Comparison of ENCODE assay signal across 30 cellular contexts in the genomic region with DNA sequence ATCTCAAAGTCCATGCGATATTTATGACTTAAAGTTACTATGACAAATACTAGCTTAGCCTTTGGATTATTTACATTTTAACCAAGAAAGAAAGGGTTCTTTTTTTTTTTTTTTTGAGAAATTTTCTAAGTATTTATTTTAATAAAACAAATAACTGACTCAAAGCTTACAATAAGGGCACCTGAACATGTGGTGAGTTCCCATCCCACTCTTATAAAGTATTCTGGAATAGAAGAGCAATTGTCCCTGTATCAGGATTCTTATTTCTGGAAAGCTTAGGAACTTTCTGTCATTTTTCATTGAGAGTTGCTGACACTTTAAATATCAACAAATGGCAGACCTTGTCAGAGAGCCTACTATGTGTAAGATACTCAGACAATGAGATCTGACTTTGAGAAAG.
"Had no signal": no experiment of that assay in that cellular context is flagged by ENCODE, and none has a peak within 500 bp of the region (broad histone marks: within the 10 kb centered on the region; RNA-seq: fewer than 3 reads in every experiment).

No MANE protein-coding gene starts in this region.

- H3K36me3 Mint-ChIP-seq: activated CD4-positive, alpha-beta memory T cell treated with anti-CD3 and anti-CD28 coated beads for 36 hours; activated CD8-positive, alpha-beta memory T cell treated with anti-CD3 and anti-CD28 coated beads, Interleukin-2, amount 10 ng/mL, durations not matched to agents 7 days and 5 days; activated naive CD4-positive, alpha-beta T cell treated with anti-CD3 and anti-CD28 coated beads, Interleukin-2, amount 10 ng/mL, durations not matched to agents 7 days and 5 days; activated naive CD4-positive, alpha-beta T cell treated with anti-CD3 and anti-CD28 coated beads, Interleukin-2, amount 50 U/mL, for 72 hours; activated naive CD8-positive, alpha-beta T cell treated with anti-CD3 and anti-CD28 coated beads, Interleukin-2, amount 10 ng/mL, durations not matched to agents 7 days and 5 days; brain had no signal

- H3K4me3 ChIP-seq: ascending aorta, breast epithelium, cardiac muscle cell, coronary artery, dorsolateral prefrontal cortex, esophagus muscularis mucosa had no signal

- H3K27me3 Mint-ChIP-seq: activated CD4-positive, alpha-beta memory T cell treated with anti-CD3 and anti-CD28 coated beads for 36 hours; activated CD4-positive, alpha-beta T cell treated with anti-CD3 and anti-CD28 coated beads for 36 hours; activated CD4-positive, alpha-beta T cell treated with anti-CD3 and anti-CD28 coated beads, Interleukin-2, amount 10 ng/mL, durations not matched to agents 24 days and 14 days; activated CD8-positive, alpha-beta memory T cell treated with anti-CD3 and anti-CD28 coated beads, Interleukin-2, amount 10 ng/mL, durations not matched to agents 7 days and 5 days; activated naive CD4-positive, alpha-beta T cell treated with anti-CD3 and anti-CD28 coated beads, Interleukin-2, amount 10 ng/mL, durations not matched to agents 7 days and 5 days; activated naive CD8-positive, alpha-beta T cell treated with anti-CD3 and anti-CD28 coated beads, Interleukin-2, amount 10 ng/mL, durations not matched to agents 7 days and 5 days; brain; central memory CD8-positive, alpha-beta T cell; dendritic cell treated with granulocyte-macrophage colony-stimulating factor and Interleukin-4, amounts not matched to agents 40 ng/mL and 50 ng/mL, for 4 days had no signal

- H3K27ac ChIP-seq: ascending aorta, breast epithelium, cardiac muscle cell, coronary artery, dorsolateral prefrontal cortex, esophagus muscularis mucosa had no signal

- H3K9me3 ChIP-seq: ascending aorta, breast epithelium, esophagus muscularis mucosa had no signal

- H3K27me3 ChIP-seq: ascending aorta, breast epithelium, cardiac muscle cell, dorsolateral prefrontal cortex, esophagus muscularis mucosa had no signal

- H3K4me3 Mint-ChIP-seq: activated CD4-positive, alpha-beta memory T cell treated with anti-CD3 and anti-CD28 coated beads for 36 hours; activated CD4-positive, alpha-beta T cell treated with anti-CD3 and anti-CD28 coated beads for 36 hours; activated CD4-positive, alpha-beta T cell treated with anti-CD3 and anti-CD28 coated beads, Interleukin-2, amount 10 ng/mL, durations not matched to agents 24 days and 14 days; activated CD8-positive, alpha-beta memory T cell treated with anti-CD3 and anti-CD28 coated beads, Interleukin-2, amount 10 ng/mL, durations not matched to agents 7 days and 5 days; activated CD8-positive, alpha-beta T cell treated with anti-CD3 and anti-CD28 coated beads, Interleukin-2, amount 10 ng/mL, durations not matched to agents 7 days and 5 days; activated naive CD4-positive, alpha-beta T cell treated with anti-CD3 and anti-CD28 coated beads, Interleukin-2, amount 10 ng/mL, durations not matched to agents 7 days and 5 days; activated naive CD8-positive, alpha-beta T cell treated with anti-CD3 and anti-CD28 coated beads, Interleukin-2, amount 10 ng/mL, durations not matched to agents 7 days and 5 days; brain; central memory CD8-positive, alpha-beta T cell; dendritic cell treated with granulocyte-macrophage colony-stimulating factor and Interleukin-4, amounts not matched to agents 40 ng/mL and 50 ng/mL, for 4 days; endodermal cell had no signal

- H3K4me1 Mint-ChIP-seq: activated CD4-positive, alpha-beta T cell treated with anti-CD3 and anti-CD28 coated beads for 36 hours; activated CD4-positive, alpha-beta T cell treated with anti-CD3 and anti-CD28 coated beads, Interleukin-2, amount 10 ng/mL, durations not matched to agents 24 days and 14 days; activated CD8-positive, alpha-beta memory T cell treated with anti-CD3 and anti-CD28 coated beads, Interleukin-2, amount 10 ng/mL, durations not matched to agents 7 days and 5 days; activated naive CD4-positive, alpha-beta T cell treated with anti-CD3 and anti-CD28 coated beads, Interleukin-2, amount 10 ng/mL, durations not matched to agents 7 days and 5 days; activated naive CD8-positive, alpha-beta T cell treated with anti-CD3 and anti-CD28 coated beads, Interleukin-2, amount 10 ng/mL, durations not matched to agents 7 days and 5 days; central memory CD8-positive, alpha-beta T cell; endodermal cell had no signal

- H3K36me3 ChIP-seq: ascending aorta, breast epithelium, cardiac muscle cell, esophagus muscularis mucosa had no signal

- H3K9me3 Mint-ChIP-seq: activated CD4-positive, alpha-beta memory T cell treated with anti-CD3 and anti-CD28 coated beads for 36 hours; activated CD4-positive, alpha-beta T cell treated with anti-CD3 and anti-CD28 coated beads, Interleukin-2, amount 10 ng/mL, durations not matched to agents 24 days and 14 days; activated naive CD4-positive, alpha-beta T cell treated with anti-CD3 and anti-CD28 coated beads, Interleukin-2, amount 10 ng/mL, durations not matched to agents 7 days and 5 days; endodermal cell had no signal

- H3K4me1 ChIP-seq: ascending aorta, breast epithelium, esophagus muscularis mucosa had no signal

- ATAC-seq: activated CD4-positive, alpha-beta T cell treated with anti-CD3 and anti-CD28 coated beads for 36 hours; activated CD8-positive, alpha-beta memory T cell treated with anti-CD3 and anti-CD28 coated beads, Interleukin-2, amount 10 ng/mL, durations not matched to agents 7 days and 5 days; activated CD8-positive, alpha-beta T cell treated with anti-CD3 and anti-CD28 coated beads, Interleukin-2, amount 10 ng/mL, durations not matched to agents 7 days and 5 days; activated naive CD4-positive, alpha-beta T cell treated with anti-CD3 and anti-CD28 coated beads, Interleukin-2, amount 50 U/mL, for 72 hours had no signal

- H3K27ac Mint-ChIP-seq: activated CD4-positive, alpha-beta memory T cell treated with anti-CD3 and anti-CD28 coated beads for 36 hours; activated CD4-positive, alpha-beta T cell treated with anti-CD3 and anti-CD28 coated beads for 36 hours; activated CD4-positive, alpha-beta T cell treated with anti-CD3 and anti-CD28 coated beads, Interleukin-2, amount 10 ng/mL, durations not matched to agents 24 days and 14 days; activated CD8-positive, alpha-beta memory T cell treated with anti-CD3 and anti-CD28 coated beads, Interleukin-2, amount 10 ng/mL, durations not matched to agents 7 days and 5 days; activated CD8-positive, alpha-beta T cell treated with anti-CD3 and anti-CD28 coated beads, Interleukin-2, amount 10 ng/mL, durations not matched to agents 7 days and 5 days; activated naive CD4-positive, alpha-beta T cell treated with anti-CD3 and anti-CD28 coated beads, Interleukin-2, amount 10 ng/mL, durations not matched to agents 7 days and 5 days; activated naive CD4-positive, alpha-beta T cell treated with anti-CD3 and anti-CD28 coated beads, Interleukin-2, amount 50 U/mL, for 72 hours; activated naive CD8-positive, alpha-beta T cell treated with anti-CD3 and anti-CD28 coated beads, Interleukin-2, amount 10 ng/mL, durations not matched to agents 7 days and 5 days; brain; dendritic cell treated with granulocyte-macrophage colony-stimulating factor and Interleukin-4, amounts not matched to agents 40 ng/mL and 50 ng/mL, for 4 days; endodermal cell had no signal

- DNase-seq: activated CD4-positive, alpha-beta memory T cell treated with anti-CD3 and anti-CD28 coated beads for 36 hours; activated CD4-positive, alpha-beta T cell treated with anti-CD3 and anti-CD28 coated beads for 36 hours; activated CD4-positive, alpha-beta T cell treated with anti-CD3 and anti-CD28 coated beads, Interleukin-2, amount 10 ng/mL, durations not matched to agents 24 days and 14 days; activated CD4-positive, CD25-positive, alpha-beta regulatory T cell; activated CD4-positive, CD25-positive, alpha-beta regulatory T cell treated with anti-CD3 and anti-CD28 coated beads, Interleukin-2, amount 50 U/mL, for 72 hours; activated CD8-positive, alpha-beta memory T cell treated with anti-CD3 and anti-CD28 coated beads, Interleukin-2, amount 10 ng/mL, durations not matched to agents 7 days and 5 days; activated CD8-positive, alpha-beta memory T cell treated with anti-CD3 and anti-CD28 coated beads, Interleukin-2, amount 50 U/mL, for 4 hours; activated CD8-positive, alpha-beta T cell treated with anti-CD3 and anti-CD28 coated beads, Interleukin-2, amount 10 ng/mL, durations not matched to agents 7 days and 5 days; activated gamma-delta T cell; activated naive CD4-positive, alpha-beta T cell; activated naive CD4-positive, alpha-beta T cell treated with anti-CD3 and anti-CD28 coated beads, Interleukin-2, amount 10 ng/mL, durations not matched to agents 7 days and 5 days; activated naive CD8-positive, alpha-beta T cell treated with anti-CD3 and anti-CD28 coated beads, Interleukin-2, amount 10 ng/mL, durations not matched to agents 7 days and 5 days; activated T-cell treated with anti-CD3 and anti-CD28 coated beads, Interleukin-2, amount 50 U/mL, for 1 hour; activated T-cell treated with anti-CD3 and anti-CD28 coated beads, Interleukin-2, amount 50 U/mL, for 48 hours; dorsolateral prefrontal cortex; effector memory CD4-positive, alpha-beta T cell; endodermal cell; erythroblast; foreskin melanocyte; head of caudate nucleus; T-helper 2 cell had no signal
